In the genomic region with DNA sequence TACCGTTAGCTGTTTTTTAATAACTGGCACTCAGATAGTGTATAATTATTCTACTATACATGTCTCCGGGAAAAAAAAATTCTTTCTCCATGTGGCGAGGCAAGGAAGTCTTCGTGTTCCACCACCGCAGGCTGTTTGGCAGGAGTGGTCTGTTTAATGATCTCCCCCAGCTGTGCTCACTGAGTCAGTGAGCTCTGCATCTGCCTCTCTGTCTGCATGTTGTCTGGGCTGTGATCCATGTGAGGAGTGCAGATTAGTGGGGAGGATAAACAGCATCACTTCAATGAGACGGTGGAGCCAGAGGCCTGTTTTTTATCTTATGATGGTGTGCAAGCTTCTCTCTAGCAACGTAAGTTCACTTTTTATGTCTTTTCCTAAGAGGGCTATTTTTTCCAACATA, we compare ENCODE assay signal across 8 cellular contexts.
DNase-seq lines count a peak whose midpoint lies in the region; ATAC-seq, FAIRE-seq and TF ChIP-seq lines count a peak whose summit lies in the region.

No MANE protein-coding gene starts in this region.

- peak overlapping the region; percentile 23 for H3K27ac ChIP-seq in SJCRH30
- H3K27ac ChIP-seq in pancreas: no peak overlapping the region

- H3K36me3 ChIP-seq in SJCRH30: no peaks in the 10 kb centered on the region
- no peaks in the 10 kb centered on the region for H3K36me3 ChIP-seq in pancreas

- no peaks in the 10 kb centered on the region for H3K36me3 Mint-ChIP-seq in glutamatergic neuron (ENCODE audit: unreplicated experiment)

- H3K27ac Mint-ChIP-seq in glutamatergic neuron (ENCODE audit: unreplicated experiment): peak overlapping the region; percentile 36

- no peak for TF ChIP-seq CTCF in glutamatergic neuron (IDR thresholded peaks at IDR 0.05; ENCODE audit: partially characterized antibody, unreplicated experiment)
- TF ChIP-seq CTCF in pancreas (IDR thresholded peaks at IDR 0.05): no peak

- H3K9me3 ChIP-seq in SJCRH30 (replicated peaks) (no peaks in the 10 kb centered on the region), pancreas (no peaks in the 10 kb centered on the region)

- intact Hi-C loops in pancreas (cut with DNase I): no loop called here

- DNase-seq in DMS 273 treated with DMSO at 0.1 percent for 48 hours (lab: John Stamatoyannopoulos, UW) (peak; percentile 75), SJCRH30 (peak; percentile 75 to 85), glutamatergic neuron (peak; percentile 22), pancreas (peak in 2 of 6 donors; percentile 12 to 41), GM19238 (ENCODE audit: insufficient read length, low spot score) (no peak), NCI-H226 (no peak)
- no peak for DNase-seq in stimulated activated CD4-positive, alpha-beta T cell treated with anti-CD3 and anti-CD28 coated beads, Interleukin-12 subunit alpha, Interleukin-12 subunit beta, amount 100 ng/mL, for 4 hours

- H3K4me3 ChIP-seq in SJCRH30 (no peak overlapping the region), pancreas (no peak overlapping the region)

- peaks cover 21% of the 10 kb centered on the region for H3K4me1 Mint-ChIP-seq in glutamatergic neuron (ENCODE audit: low read depth, unreplicated experiment)

- peaks cover 3% of the 10 kb centered on the region for H3K9me3 Mint-ChIP-seq in glutamatergic neuron (ENCODE audit: unreplicated experiment)

- peak; percentile 78 for FAIRE-seq in pancreas (lab: Jason Lieb, UNC)

- H3K4me3 Mint-ChIP-seq in glutamatergic neuron (ENCODE audit: unreplicated experiment): no peak overlapping the region

- WGBS in pancreas, 2 donors: 87 to 91% methylated on average over 7 of the region's 7 CpGs

- ATAC-seq in pancreas (peak in 3 of 4 donors; percentile 70 to 75 (median 74)), HG03139 (IDR thresholded peaks at IDR 0.05; ENCODE audit: unreplicated experiment) (no peak)

- no peaks in the 10 kb centered on the region for H3K27me3 Mint-ChIP-seq in glutamatergic neuron (ENCODE audit: unreplicated experiment)

- H3K27me3 ChIP-seq in SJCRH30: no peaks in the 10 kb centered on the region
- H3K27me3 ChIP-seq in pancreas: no peaks in the 10 kb centered on the region

- H3K4me1 ChIP-seq in SJCRH30 (peaks cover 15% of the 10 kb centered on the region), pancreas (no peaks in the 10 kb centered on the region)

Comparison
In these comparisons a context has a peak if more than half of its experiments do, and no peak if none do; other contexts are left out.
1. DNase-seq: peak in DMS 273 treated with DMSO at 0.1 percent for 48 hours (single experiment), SJCRH30 (2 of 2) and glutamatergic neuron (single experiment); none in GM19238 (single experiment), stimulated activated CD4-positive, alpha-beta T cell treated with anti-CD3 and anti-CD28 coated beads, Interleukin-12 subunit alpha, Interleukin-12 subunit beta, amount 100 ng/mL, for 4 hours (single experiment) and NCI-H226 (single experiment).